8 cellular contexts compared by ENCODE assay signal in genomic region chr6:116280161-116280959, GRCh38. TPM values are rescaled to one million over a fixed set of nuclear protein-coding genes. Genes with fewer than 3 reads are reported as not detected.
A peak's percentile ranks its signal among the peaks of the same experiment; 100 is the strongest.
DNase-seq lines count a peak whose midpoint lies in the region; ATAC-seq, FAIRE-seq and TF ChIP-seq lines count a peak whose summit lies in the region.

No MANE protein-coding gene starts in this region.

- CTCF ChIA-PET in K562 (lab: Yijun Ruan, JAX; ENCODE audit: low intra/inter-chr PET ratio) = interaction anchor here (0.6 kb wide), 1 partner anchor 12 kb away, joined by 3 read pairs; no protein-coding TSS in a partner anchor

- TF ChIP-seq CTCF in K562 (IDR thresholded peaks at IDR 0.05 in 2 of 3, conservative IDR thresholded peaks at IDR 0.05 in 1 of 3; ENCODE audit: insufficient read depth in 2 of 3, low read depth in 1 of 3, low read length in 3 of 3) (no peak), right lobe of liver (IDR thresholded peaks at IDR 0.05) (no peak), tibial nerve (IDR thresholded peaks at IDR 0.05) (no peak)

- TF ChIP-seq POLR2A in K562 (conservative IDR thresholded peaks at IDR 0.05) (no peak), right lobe of liver (IDR thresholded peaks at IDR 0.05) (no peak), tibial nerve (IDR thresholded peaks at IDR 0.05) (no peak)

- H3K4me3 ChIP-seq in K562 (peak overlapping the region; percentile 93), right lobe of liver (peak overlapping the region; percentile 84 to 93 (median 86)), tibial nerve (peak overlapping the region; percentile 58 to 97 (median 86))

- H3K36me3 ChIP-seq in K562 (ENCODE audit: control insufficient read depth, insufficient read depth, low read length) = peaks cover 19% of the 10 kb centered on the region; the same call in 2 of the 3 replicates
- H3K36me3 ChIP-seq in right lobe of liver = no peaks in the 10 kb centered on the region
- peaks cover 0 to 14% (median 0%) of the 10 kb centered on the region in 3 donors for H3K36me3 ChIP-seq in tibial nerve

- FAIRE-seq in K562 (lab: Jason Lieb, UNC) = no peak

- ATAC-seq in K562 (no peak), right lobe of liver (no peak), GM21529 (IDR thresholded peaks at IDR 0.05; ENCODE audit: unreplicated experiment) (no peak)

- TF ChIP-seq RAD21 in K562 (CRISPR knock-in tag; conservative IDR thresholded peaks at IDR 0.05 in 1 of 2, IDR thresholded peaks at IDR 0.05 in 1 of 2) = 0 out of 4 replicates have a peak, but pooled peaks of 1 of the 2 experiments have one; percentile 6

- no peaks in the 10 kb centered on the region for H3K27me3 ChIP-seq in K562 (ENCODE audit: control insufficient read depth in 2 of 2, insufficient read depth in 2 of 2, low read length in 2 of 2)
- no peaks in the 10 kb centered on the region for H3K27me3 ChIP-seq in right lobe of liver
- no peaks in the 10 kb centered on the region for H3K27me3 ChIP-seq in tibial nerve

- peak; percentile 19 for DNase-seq in ELR (ENCODE audit: low read depth)
- peak; percentile 55 for DNase-seq in NCI-H2029 (lab: John Stamatoyannopoulos, UW)
- peak in 2 of 4 experiments; percentile 13 to 49 for DNase-seq in K562 (ENCODE audit: extremely low read depth in 1 of 4, low spot score in 3 of 4)
- no peak for DNase-seq in right lobe of liver
- DNase-seq in tibial nerve (ENCODE audit: low spot score in 2 of 2) = no peak
- no peak for DNase-seq in stimulated activated CD4-positive, alpha-beta T cell treated with anti-CD3 and anti-CD28 coated beads, Interleukin-1b, Interleukin-23, amount 100 ng/mL, for 48 hours
- DNase-seq in NCI-H2107 (lab: John Stamatoyannopoulos, UW) = no peak

- POLR2A ChIA-PET in K562 (lab: Yijun Ruan, JAX) = interaction anchor here (0.6 to 3.0 kb wide), 14 partner anchors 8 to 400 kb away, joined by 3 to 27 read pairs (median 3); partner anchors contain the start of genes NT5DC1 and RWDD1

- intact Hi-C loops in K562 (cut with micrococcal nuclease) (loop anchor here (5.0 kb wide), 2 partner anchors 157 to 367 kb away; no protein-coding TSS in a partner anchor), right lobe of liver (cut with DNase I) (no loop called here)

- peak overlapping the region; percentile 92 for H3K4me2 ChIP-seq in K562 (ENCODE audit: insufficient read depth, low read length)

- H3K4me1 ChIP-seq in K562 (replicated peaks in 1 of 2; ENCODE audit: control insufficient read depth in 2 of 2, insufficient read depth in 2 of 2, low read length in 2 of 2) (peaks cover 9 to 19% of the 10 kb centered on the region in 2 experiments; a peak in 3 of 5 replicates), right lobe of liver (peaks cover 0 to 33% (median 9%) of the 10 kb centered on the region in 4 donors), tibial nerve (peaks cover 0 to 50% (median 33%) of the 10 kb centered on the region in 4 donors)

- peaks cover 18% of the 10 kb centered on the region; the same call in 1 of the 2 replicates for H4K20me1 ChIP-seq in K562 (replicated peaks; ENCODE audit: control insufficient read depth, insufficient read depth, low read length)

- H2AFZ ChIP-seq in K562 (ENCODE audit: low read depth, low read length) = peak overlapping the region; percentile 97

- TF ChIP-seq EP300 in K562 (IDR thresholded peaks at IDR 0.05; ENCODE audit: low read length) (no peak), tibial nerve (IDR thresholded peaks at IDR 0.05) (no peak)

- H3K9me3 ChIP-seq in K562 (replicated peaks; ENCODE audit: control insufficient read depth, insufficient read depth, low read depth, low read length) = no peaks in the 10 kb centered on the region
- no peaks in the 10 kb centered on the region for H3K9me3 ChIP-seq in right lobe of liver
- no peaks in the 10 kb centered on the region for H3K9me3 ChIP-seq in tibial nerve

- H3K9ac ChIP-seq in K562 (ENCODE audit: insufficient read depth in 1 of 2, low read depth in 2 of 2, low read length in 2 of 2) = peak overlapping the region; percentile 95 to 98; a peak in 3 of 4 replicates

- peak overlapping the region; percentile 95 for H3K27ac ChIP-seq in K562 (ENCODE audit: extremely low read depth, low read depth, low read length)
- peak overlapping the region; percentile 41 to 96 (median 49) for H3K27ac ChIP-seq in right lobe of liver
- H3K27ac ChIP-seq in tibial nerve = peak overlapping the region; percentile 97 to 100 (median 98)

- in situ Hi-C loops in K562 (cut with MboI) = loop anchor here (10.0 kb wide), 1 partner anchor 274 kb away; the partner anchor contains the start of gene CALHM4

- TSS peak; percentile 57 for BruUV-seq in K562 (replicated peaks; lab: Mats Ljungman, UMichigan)

- no peaks in the 10 kb centered on the region for H3K9me1 ChIP-seq in K562 (ENCODE audit: control insufficient read depth, insufficient read depth, low read length)

- 5% methylated on average over 8 of the region's 8 CpGs for WGBS in K562 (ENCODE audit: insufficient coverage, low coverage, missing lambda C conversion rate)
- 10% methylated on average over 8 of the region's 8 CpGs for WGBS in right lobe of liver (ENCODE audit: insufficient coverage, low coverage, low lambda C conversion rate, missing lambda C conversion rate)
- 14 to 19% methylated on average over 8 of the region's 8 CpGs for WGBS in tibial nerve, 2 donors

- H3K79me2 ChIP-seq in K562 (ENCODE audit: control insufficient read depth, insufficient read depth, low read length) = peaks cover 56% of the 10 kb centered on the region

TF ChIP-seq in K562, 482 proteins besides CTCF, POLR2A, EP300 and RAD21 (continues in another document):
- TF ChIP-seq TEAD4 (IDR thresholded peaks at IDR 0.05; ENCODE audit: low read length) (peak; percentile 84), TEAD4 (CRISPR knock-in tag; IDR thresholded peaks at IDR 0.05; ENCODE audit: borderline replicate concordance) (no peak), YY1 (IDR thresholded peaks at IDR 0.05; ENCODE audit: borderline replicate concordance in 1 of 3, control insufficient read depth in 1 of 3, extremely low read depth in 1 of 3, insufficient read depth in 3 of 3, insufficient read length in 1 of 3, insufficient replicate concordance in 2 of 3, low read depth in 1 of 3, low read length in 2 of 3) (peak; percentile 50 to 93 (median 53)), NR3C1 (CRISPR knock-in tag; IDR thresholded peaks at IDR 0.05) (no peak), ZNF165 (CRISPR knock-in tag; IDR thresholded peaks at IDR 0.05; ENCODE audit: borderline replicate concordance) (no peak), ZNF766 (CRISPR knock-in tag; conservative IDR thresholded peaks at IDR 0.05) (0 out of 2 replicates have a peak, but pooled peaks have one; percentile 41), FOXJ2 (tag; IDR thresholded peaks at IDR 0.05) (peak; percentile 34; the same call in 1 of the 2 replicates), HNRNPUL1 (IDR thresholded peaks at IDR 0.05; ENCODE audit: low read length) (no peak), L3MBTL2 (IDR thresholded peaks at IDR 0.05) (no peak), ZNF436 (CRISPR knock-in tag; IDR thresholded peaks at IDR 0.05) (no peak)

RNA-seq across cellular contexts. Expression of gene TSPYL1, which starts 0.6 kb away (rescaled TPM):
- 23.0 and 28.7 TPM in 2 replicates for total RNA-seq in K562 (2011; cell fraction: chromatin; rRNA removed; ENCODE audit: low replicate concordance)
- 18.7 and 19.7 TPM in 2 replicates for total RNA-seq in K562 (2011; cell fraction: nucleolus; rRNA removed)
- total RNA-seq in K562 (2011; cell fraction: nucleoplasm; rRNA removed) = 25.7 and 28.0 TPM in 2 replicates
- total RNA-seq in K562 (2014; rRNA removed) = 42.7 and 47.8 TPM in 2 replicates
- 44.8 and 47.9 TPM in 2 replicates for total RNA-seq in K562 (2014; rRNA removed; fragmentation: Illumina TruSeq; extraction: Trizol)
- total RNA-seq in K562 (2015; rRNA removed; fragmentation: Illumina TruSeq; extraction: Trizol) = 47.8 and 49.3 TPM in 2 replicates
- 52.9 and 56.8 TPM in 2 replicates for total RNA-seq in K562 (2021)
- 28.2 and 28.5 TPM in 2 replicates for polyA plus RNA-seq in K562 (2011; rRNA removed)
- polyA plus RNA-seq in K562 (2011; cell fraction: cytosol; rRNA removed) = 19.4 and 29.6 TPM in 2 replicates
- polyA plus RNA-seq in K562 (2011; cell fraction: nucleus; rRNA removed) = 12.0 and 15.8 TPM in 2 replicates
- 30.5 and 39.5 TPM in 2 replicates for polyA plus RNA-seq in K562 (2012)
- polyA plus RNA-seq in K562 (2014; fragmentation: Illumina TruSeq; extraction: Trizol) = 33.9 and 36.6 TPM in 2 replicates
- polyA plus RNA-seq in K562 (2014; fragmentation: Nextera tagmentation; extraction: Ambion mirVana) = 10 to 100 TPM; 26.1 to 37.9 TPM
- 23.1 and 26.6 TPM in 2 replicates for polyA plus RNA-seq in K562 (2014; rRNA removed)
- 65.9 and 69.6 TPM in 2 replicates for polyA minus RNA-seq in K562 (2011; rRNA and poly(A)+ RNA removed)
- polyA minus RNA-seq in K562 (2011; cell fraction: cytosol; rRNA and poly(A)+ RNA removed) = 26.6 and 31.6 TPM in 2 replicates
- polyA minus RNA-seq in K562 (2011; cell fraction: nucleus; rRNA and poly(A)+ RNA removed) = 8.6 and 20.3 TPM in 2 replicates
- 10 to 100 TPM; 29.1 to 70.4 (median 50.9) TPM for total RNA-seq in right lobe of liver
- 10 to 100 TPM; 39.8 to 53.6 (median 43.3) TPM for total RNA-seq in tibial nerve

RNA-seq across cellular contexts. Expression of gene TSPYL4, which starts 26.5 kb away (rescaled TPM):
- total RNA-seq in K562 (2011; cell fraction: chromatin; rRNA removed; ENCODE audit: low replicate concordance) = 17.3 and 19.2 TPM in 2 replicates
- 12.0 and 12.3 TPM in 2 replicates for total RNA-seq in K562 (2011; cell fraction: nucleolus; rRNA removed)
- total RNA-seq in K562 (2011; cell fraction: nucleoplasm; rRNA removed) = 16.4 and 18.7 TPM in 2 replicates
- total RNA-seq in K562 (2014; rRNA removed) (9.1 and 9.3 TPM in 2 replicates), K562 (2014; rRNA removed; fragmentation: Illumina TruSeq; extraction: Trizol) (5.3 and 6.4 TPM in 2 replicates), K562 (2015; rRNA removed; fragmentation: Illumina TruSeq; extraction: Trizol) (6.3 and 6.5 TPM in 2 replicates), K562 (2021) (10.4 and 10.9 TPM in 2 replicates), right lobe of liver (1 to 10 TPM; 2.7 to 8.5 (median 3.5) TPM), tibial nerve (10 to 100 TPM; 14.4 to 26.7 (median 20.9) TPM)
- polyA plus RNA-seq in K562 (2011; rRNA removed) (18.0 and 18.7 TPM in 2 replicates), K562 (2014; fragmentation: Illumina TruSeq; extraction: Trizol) (12.1 and 13.5 TPM in 2 replicates), K562 (2014; fragmentation: Nextera tagmentation; extraction: Ambion mirVana) (under 1 TPM; 0.69 to 0.81 TPM), K562 (2014; rRNA removed) (12.9 and 13.0 TPM in 2 replicates)
- 13.8 and 21.9 TPM in 2 replicates for polyA plus RNA-seq in K562 (2011; cell fraction: cytosol; rRNA removed)
- 33.6 and 39.4 TPM in 2 replicates for polyA plus RNA-seq in K562 (2011; cell fraction: nucleus; rRNA removed)
- polyA plus RNA-seq in K562 (2012) = 9.2 and 11.1 TPM in 2 replicates
- polyA minus RNA-seq in K562 (2011; rRNA and poly(A)+ RNA removed) = 14.5 and 16.2 TPM in 2 replicates
- 5.5 and 5.6 TPM in 2 replicates for polyA minus RNA-seq in K562 (2011; cell fraction: cytosol; rRNA and poly(A)+ RNA removed)
- polyA minus RNA-seq in K562 (2011; cell fraction: nucleus; rRNA and poly(A)+ RNA removed) = 7.8 and 12.4 TPM in 2 replicates

Comparison
In these comparisons a context has a peak if more than half of its experiments do, and no peak if none do; other contexts are left out.
1. DNase-seq: peak in ELR (single experiment) and NCI-H2029 (single experiment); none in right lobe of liver (0 of 3), tibial nerve (0 of 2), stimulated activated CD4-positive, alpha-beta T cell treated with anti-CD3 and anti-CD28 coated beads, Interleukin-1b, Interleukin-23, amount 100 ng/mL, for 48 hours (single experiment) and NCI-H2107 (single experiment).
2. Peak in every context shown above with its lines, with median percentiles within 50 percentile points of each other: H3K27ac ChIP-seq and H3K4me3 ChIP-seq.